16 cellular contexts compared by ENCODE assay signal in genomic region chr4:33722800-33723511, GRCh38.
A peak's percentile ranks its signal among the peaks of the same experiment; 100 is the strongest.
DNase-seq lines count a peak whose midpoint lies in the region; ATAC-seq, FAIRE-seq and TF ChIP-seq lines count a peak whose summit lies in the region.
"Had no signal": no experiment of that assay in that cellular context is flagged by ENCODE, and none has a peak within 500 bp of the region (broad histone marks: within the 10 kb centered on the region; RNA-seq: fewer than 3 reads in every experiment).

No MANE protein-coding gene starts in this region.

- H3K9me3 ChIP-seq in kidney (ENCODE audit: control insufficient read depth in 1 of 2, low read length in 2 of 2): no peaks in the 10 kb centered on the region
- H3K9me3 ChIP-seq: heart left ventricle, prostate gland had no signal

- H3K9me3 Mint-ChIP-seq in CD14-positive monocyte: peaks cover 0 to 2% (median 0%) of the 10 kb centered on the region in 7 donors
- H3K9me3 Mint-ChIP-seq: activated CD4-positive, alpha-beta T cell treated with anti-CD3 and anti-CD28 coated beads, Interleukin-2, amount 10 ng/mL, durations not matched to agents 24 days and 14 days had no signal

- H3K36me3 Mint-ChIP-seq in CD14-positive monocyte: no peaks in the 10 kb centered on the region

- H3K27ac Mint-ChIP-seq in CD14-positive monocyte: no peak overlapping the region
- H3K27ac Mint-ChIP-seq: activated CD4-positive, alpha-beta T cell treated with anti-CD3 and anti-CD28 coated beads, Interleukin-2, amount 10 ng/mL, durations not matched to agents 24 days and 14 days had no signal

- TF ChIP-seq CTCF in coronary artery (IDR thresholded peaks at IDR 0.05): no peak
- TF ChIP-seq CTCF in kidney (IDR thresholded peaks at IDR 0.05; ENCODE audit: borderline replicate concordance, extremely low read depth, insufficient read depth): no peak
- TF ChIP-seq CTCF in CD14-positive monocyte (IDR thresholded peaks at IDR 0.05): no peak

- H3K4me1 ChIP-seq in kidney (ENCODE audit: control insufficient read depth in 1 of 2, insufficient read depth in 1 of 2, low read depth in 1 of 2, low read length in 2 of 2): no peaks in the 10 kb centered on the region
- H3K4me1 ChIP-seq: heart left ventricle, prostate gland had no signal

- no peak for ATAC-seq in HG03175 (IDR thresholded peaks at IDR 0.05; ENCODE audit: unreplicated experiment)

- no peaks in the 10 kb centered on the region for H3K4me1 Mint-ChIP-seq in CD14-positive monocyte
- H3K4me1 Mint-ChIP-seq: activated CD4-positive, alpha-beta T cell treated with anti-CD3 and anti-CD28 coated beads, Interleukin-2, amount 10 ng/mL, durations not matched to agents 24 days and 14 days had no signal

- no peak for FAIRE-seq in kidney (lab: Jason Lieb, UNC)
- FAIRE-seq: A204.1, colon, G401.6 had no signal

- H3K9ac ChIP-seq in kidney (ENCODE audit: low read length in 2 of 2): no peak overlapping the region

- H3K4me3 Mint-ChIP-seq in CD14-positive monocyte: no peak overlapping the region
- H3K4me3 Mint-ChIP-seq: activated CD4-positive, alpha-beta T cell treated with anti-CD3 and anti-CD28 coated beads, Interleukin-2, amount 10 ng/mL, durations not matched to agents 24 days and 14 days had no signal

- H3K4me3 ChIP-seq in coronary artery: peak overlapping the region; percentile 8
- no peak overlapping the region for H3K4me3 ChIP-seq in kidney (ENCODE audit: low read length in 2 of 2)
- H3K4me3 ChIP-seq: prostate gland, SK-N-MC had no signal

- H3K27ac ChIP-seq in coronary artery (no peak overlapping the region), kidney (ENCODE audit: low read depth in 2 of 2, low read length in 2 of 2) (no peak overlapping the region)
- H3K27ac ChIP-seq: heart left ventricle, prostate gland, SK-N-MC had no signal

- H3K27me3 Mint-ChIP-seq in CD14-positive monocyte (ENCODE audit: low read depth in 3 of 3): no peaks in the 10 kb centered on the region
- H3K27me3 Mint-ChIP-seq: activated CD4-positive, alpha-beta T cell treated with anti-CD3 and anti-CD28 coated beads, Interleukin-2, amount 10 ng/mL, durations not matched to agents 24 days and 14 days had no signal

- DNase-seq in NCI-H2171 treated with DMSO at 0.1 percent for 48 hours (lab: John Stamatoyannopoulos, UW) (peak; percentile 4), NCI-H2171 (lab: John Stamatoyannopoulos, UW) (no peak), NCI-H146 treated with DMSO at 0.1 percent for 48 hours (lab: John Stamatoyannopoulos, UW; ENCODE audit: unreplicated experiment) (peak; percentile 80), coronary artery (ENCODE audit: low spot score) (no peak), retina (peak; percentile 43), kidney (no peak), CD14-positive monocyte (ENCODE audit: low spot score) (no peak)
- DNase-seq: activated CD4-positive, alpha-beta T cell treated with anti-CD3 and anti-CD28 coated beads, Interleukin-2, amount 10 ng/mL, durations not matched to agents 24 days and 14 days; activated gamma-delta T cell treated with Interleukin-2 at 50 U/mL for 16 hours; heart left ventricle had no signal

- intact Hi-C loops in kidney (cut with DNase I) (no loop called here), CD14-positive monocyte (cut with micrococcal nuclease) (no loop called here)

- no peaks in the 10 kb centered on the region for H3K36me3 ChIP-seq in kidney (ENCODE audit: control insufficient read depth in 1 of 2, insufficient read depth in 2 of 2, low read length in 2 of 2)
- H3K36me3 ChIP-seq: heart left ventricle, prostate gland had no signal

Comparison
In these comparisons a context has a peak if more than half of its experiments do, and no peak if none do; other contexts are left out.
1. DNase-seq: peak in NCI-H2171 treated with DMSO at 0.1 percent for 48 hours (single experiment), NCI-H146 treated with DMSO at 0.1 percent for 48 hours (single experiment) and retina (single experiment); none in NCI-H2171 (single experiment), coronary artery (single experiment), kidney (single experiment) and CD14-positive monocyte (single experiment).